Comparison of ENCODE assay signal across 1 cellular context in the genomic region with DNA sequence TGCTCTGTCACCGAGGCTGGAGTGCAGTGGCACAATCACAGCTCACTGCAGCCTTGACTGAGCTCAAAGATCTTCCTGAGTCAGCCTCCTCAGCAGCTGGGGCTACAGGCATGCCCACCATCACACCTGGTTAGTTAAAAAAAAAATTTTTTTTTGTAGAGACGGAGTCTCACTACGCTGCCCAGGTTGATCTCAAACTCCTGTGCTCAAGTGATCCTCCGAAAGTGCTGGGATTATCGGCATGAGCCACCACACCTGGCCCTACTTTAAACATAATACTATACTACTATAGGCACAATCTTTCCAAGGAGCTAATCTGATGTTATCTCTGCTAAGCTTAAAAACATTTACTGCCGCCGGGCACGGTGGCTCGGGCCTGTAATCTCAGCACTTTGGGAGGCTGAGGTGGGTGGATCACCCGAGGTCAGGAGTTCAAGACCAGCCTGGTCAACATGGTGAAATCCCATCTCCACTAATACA.
TF ChIP-seq lines count a peak whose summit lies in the region.

No MANE protein-coding gene starts in this region.

TF ChIP-seq in HepG2, 621 proteins besides CTCF, POLR2A, EP300 and RAD21:
- TF ChIP-seq FOSL2 (CRISPR knock-in tag; IDR thresholded peaks at IDR 0.05), result peak; percentile 33; the same call in 1 of the 2 replicates
